Comparison of ENCODE assay signal across 37 cellular contexts in the genomic region with DNA sequence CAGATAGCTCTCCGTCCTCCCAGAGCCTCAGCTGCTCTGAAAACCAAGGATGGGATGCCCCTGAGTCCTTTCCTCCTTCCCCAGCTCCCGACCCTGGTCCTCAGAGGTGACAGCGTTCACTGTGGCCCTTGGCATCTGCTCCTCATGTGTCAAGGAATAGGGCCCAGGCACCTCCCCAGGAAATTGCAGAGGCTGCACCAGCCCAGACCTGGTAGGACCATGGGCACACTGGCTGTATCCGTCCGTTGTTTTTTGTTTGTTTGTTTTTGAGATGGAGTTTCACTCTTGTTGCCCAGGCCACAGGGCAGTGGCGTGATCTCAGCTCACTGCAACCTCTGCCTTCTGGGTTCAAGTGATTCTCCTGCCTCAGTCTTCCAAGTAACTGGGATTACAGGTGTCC.
"Had no signal": no experiment of that assay in that cellular context is flagged by ENCODE, and none has a peak within 500 bp of the region (broad histone marks: within the 10 kb centered on the region; RNA-seq: fewer than 3 reads in every experiment).

No MANE protein-coding gene starts in this region.

- H3K36me3 Mint-ChIP-seq: activated CD4-positive, alpha-beta memory T cell treated with anti-CD3 and anti-CD28 coated beads for 36 hours; activated naive CD4-positive, alpha-beta T cell treated with anti-CD3 and anti-CD28 coated beads, Interleukin-2, amount 50 U/mL, for 72 hours; activated naive CD8-positive, alpha-beta T cell treated with anti-CD3 and anti-CD28 coated beads for 36 hours; brain; T-cell had no signal

- H3K4me3 ChIP-seq: ascending aorta, cardiac muscle cell had no signal

- H3K9me3 Mint-ChIP-seq: activated CD4-positive, alpha-beta T cell treated with anti-CD3 and anti-CD28 coated beads, Interleukin-2, amount 10 ng/mL, durations not matched to agents 24 days and 14 days; activated naive CD8-positive, alpha-beta T cell treated with anti-CD3 and anti-CD28 coated beads for 36 hours; activated T-cell treated with anti-CD3 and anti-CD28 coated beads, Interleukin-2, amount 50 U/mL, for 4 hours; central memory CD8-positive, alpha-beta T cell; T-cell had no signal

- H3K4me1 Mint-ChIP-seq: activated CD4-positive, alpha-beta T cell treated with anti-CD3 and anti-CD28 coated beads, Interleukin-2, amount 10 ng/mL, durations not matched to agents 24 days and 14 days; activated naive CD8-positive, alpha-beta T cell treated with anti-CD3 and anti-CD28 coated beads for 36 hours; activated T-helper 17 cell treated with anti-CD3 and anti-CD28 coated beads, Interleukin-2, amount 50 U/mL, for 72 hours had no signal

- H3K4me3 Mint-ChIP-seq: activated B cell treated with CpG ODN at 0.5 μM for 24 hours; activated CD4-positive, alpha-beta memory T cell treated with anti-CD3 and anti-CD28 coated beads for 36 hours; activated CD4-positive, alpha-beta T cell treated with anti-CD3 and anti-CD28 coated beads, Interleukin-2, amount 10 ng/mL, durations not matched to agents 24 days and 14 days; activated CD8-positive, alpha-beta T cell treated with anti-CD3 and anti-CD28 coated beads for 36 hours; activated naive CD4-positive, alpha-beta T cell treated with anti-CD3 and anti-CD28 coated beads for 36 hours; activated naive CD8-positive, alpha-beta T cell treated with anti-CD3 and anti-CD28 coated beads for 36 hours; activated T-cell treated with anti-CD3 and anti-CD28 coated beads, Interleukin-2, amount 50 U/mL, for 4 hours; activated T-cell treated with anti-CD3 and anti-CD28 coated beads, Interleukin-2, amount 50 U/mL, for 72 hours; activated T-helper 1 cell treated with anti-CD3 and anti-CD28 coated beads, Interleukin-12 subunit alpha, Interleukin-12 subunit beta, Interleukin-2, Interleukin-4 antibody, amounts not matched to agents 30 ng/mL and 10 ng/mL and 1 ng/mL, durations not matched to agents 14 hours and 24 hours and 36 hours; activated T-helper 17 cell treated with anti-CD3 and anti-CD28 coated beads, Interleukin-2, amount 50 U/mL, for 72 hours; brain; central memory CD8-positive, alpha-beta T cell; T-cell; T-helper 1 cell treated with Interleukin-12 subunit alpha and Interleukin-12 subunit beta and Interleukin-4 antibody, amounts not matched to agents 30 μg/mL and 1 μg/mL, for 36 hours; T-helper 2 cell treated with Interferon-gamma antibody and Interleukin-4, amounts not matched to agents 5 μg/mL and 100 μg/mL, for 36 hours had no signal

- H3K27ac ChIP-seq: ascending aorta, cardiac muscle cell, VCaP had no signal

- FAIRE-seq: bronchial epithelial cell, TTC549 had no signal

- ATAC-seq: activated CD8-positive, alpha-beta T cell treated with anti-CD3 and anti-CD28 coated beads for 36 hours; activated naive CD4-positive, alpha-beta T cell treated with anti-CD3 and anti-CD28 coated beads, Interleukin-2, amount 50 U/mL, for 72 hours; activated T-cell treated with anti-CD3 and anti-CD28 coated beads, Interleukin-2, amount 50 U/mL, for 4 hours; activated T-cell treated with anti-CD3 and anti-CD28 coated beads, Interleukin-2, amount 50 U/mL, for 72 hours; activated T-helper 17 cell treated with anti-CD3 and anti-CD28 coated beads, Interleukin-2, amount 50 U/mL, for 72 hours; T-cell had no signal

- H3K9me3 ChIP-seq: ascending aorta had no signal

- H3K27me3 Mint-ChIP-seq: activated CD4-positive, alpha-beta memory T cell treated with anti-CD3 and anti-CD28 coated beads for 36 hours; activated naive CD8-positive, alpha-beta T cell treated with anti-CD3 and anti-CD28 coated beads for 36 hours; activated T-helper 17 cell treated with anti-CD3 and anti-CD28 coated beads, Interleukin-2, amount 50 U/mL, for 72 hours; central memory CD8-positive, alpha-beta T cell; T-cell had no signal

- DNase-seq: activated B cell treated with CpG ODN at 0.5 μM for 24 hours; activated CD4-positive, alpha-beta memory T cell treated with anti-CD3 and anti-CD28 coated beads for 36 hours; activated CD4-positive, alpha-beta T cell treated with anti-CD3 and anti-CD28 coated beads for 4 hours; activated CD4-positive, alpha-beta T cell treated with anti-CD3 and anti-CD28 coated beads, Interleukin-2, amount 10 ng/mL, durations not matched to agents 24 days and 14 days; activated CD4-positive, alpha-beta T cell treated with anti-CD3 and anti-CD28 coated beads, Interleukin-2, amount 50 U/mL, for 1 hour; activated CD4-positive, alpha-beta T cell treated with anti-CD3 and anti-CD28 coated beads, Interleukin-2, amount 50 U/mL, for 4 hours; activated CD4-positive, CD25-positive, alpha-beta regulatory T cell treated with anti-CD3 and anti-CD28 coated beads, Interleukin-2, amount 50 U/mL, for 72 hours; activated CD8-positive, alpha-beta memory T cell treated with anti-CD3 and anti-CD28 coated beads, Interleukin-2, amount 50 U/mL, for 4 hours; activated CD8-positive, alpha-beta T cell treated with anti-CD3 and anti-CD28 coated beads for 36 hours; activated effector memory CD4-positive, alpha-beta T cell treated with anti-CD3 and anti-CD28 coated beads, Interleukin-2, amount 50 U/mL, for 16 hours; activated gamma-delta T cell treated with Interleukin-2 at 50 U/mL for 16 hours; activated naive CD4-positive, alpha-beta T cell; activated naive CD4-positive, alpha-beta T cell treated with anti-CD3 and anti-CD28 coated beads for 36 hours; activated naive CD4-positive, alpha-beta T cell treated with anti-CD3 and anti-CD28 coated beads, Interleukin-2, amount 50 U/mL, for 16 hours; activated naive CD8-positive, alpha-beta T cell treated with anti-CD3 and anti-CD28 coated beads for 36 hours; activated T-cell treated with anti-CD3 and anti-CD28 coated beads for 4 hours; activated T-cell treated with anti-CD3 and anti-CD28 coated beads, Interleukin-2, amount 50 U/mL, for 1 hour; activated T-cell treated with anti-CD3 and anti-CD28 coated beads, Interleukin-2, amount 50 U/mL, for 4 hours; activated T-cell treated with anti-CD3 and anti-CD28 coated beads, Interleukin-2, amount 50 U/mL, for 72 hours; amygdala; anterior cingulate cortex; caudate nucleus; T-cell; T-helper 2 cell; T-helper 9 cell had no signal

- H3K4me1 ChIP-seq: ascending aorta had no signal

- H3K36me3 ChIP-seq: ascending aorta, cardiac muscle cell had no signal

- H3K27ac Mint-ChIP-seq: activated B cell treated with CpG ODN at 0.5 μM for 24 hours; activated CD4-positive, alpha-beta memory T cell treated with anti-CD3 and anti-CD28 coated beads for 36 hours; activated CD4-positive, alpha-beta T cell treated with anti-CD3 and anti-CD28 coated beads, Interleukin-2, amount 10 ng/mL, durations not matched to agents 24 days and 14 days; activated CD8-positive, alpha-beta T cell treated with anti-CD3 and anti-CD28 coated beads for 36 hours; activated naive CD4-positive, alpha-beta T cell treated with anti-CD3 and anti-CD28 coated beads for 36 hours; activated naive CD4-positive, alpha-beta T cell treated with anti-CD3 and anti-CD28 coated beads, Interleukin-2, amount 50 U/mL, for 72 hours; activated naive CD8-positive, alpha-beta T cell treated with anti-CD3 and anti-CD28 coated beads for 36 hours; activated T-cell treated with anti-CD3 and anti-CD28 coated beads, Interleukin-2, amount 50 U/mL, for 72 hours; activated T-helper 1 cell treated with anti-CD3 and anti-CD28 coated beads, Interleukin-12 subunit alpha, Interleukin-12 subunit beta, Interleukin-2, Interleukin-4 antibody, amounts not matched to agents 30 ng/mL and 10 ng/mL and 1 ng/mL, durations not matched to agents 14 hours and 24 hours and 36 hours; activated T-helper 17 cell treated with anti-CD3 and anti-CD28 coated beads, Interleukin-2, amount 50 U/mL, for 72 hours; brain; T-cell; T-helper 1 cell treated with Interleukin-12 subunit alpha and Interleukin-12 subunit beta and Interleukin-4 antibody, amounts not matched to agents 30 μg/mL and 1 μg/mL, for 36 hours; T-helper 2 cell treated with Interferon-gamma antibody and Interleukin-4, amounts not matched to agents 5 μg/mL and 100 μg/mL, for 36 hours had no signal

- H3K27me3 ChIP-seq: ascending aorta had no signal
